20 cellular contexts compared by ENCODE assay signal in the genomic region with DNA sequence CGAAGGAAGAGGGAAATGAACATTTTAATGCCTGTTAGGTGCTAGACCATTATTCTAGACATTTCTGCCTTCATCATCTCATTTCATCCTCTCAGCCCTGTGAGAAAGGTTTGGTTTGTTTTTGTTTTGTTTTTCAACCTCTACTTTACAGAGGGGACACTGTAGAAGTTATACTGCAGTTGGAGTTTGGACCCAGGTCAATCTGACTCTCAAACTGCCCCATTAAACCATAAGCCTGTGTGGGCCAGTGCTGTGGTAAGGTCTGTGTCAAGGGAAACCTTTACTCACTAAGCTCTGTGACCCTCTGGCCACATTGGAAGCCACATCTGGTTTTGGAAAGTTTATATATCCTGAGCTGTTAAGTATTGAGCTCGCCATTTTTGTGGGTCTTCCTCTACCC.
"Had no signal": no experiment of that assay in that cellular context is flagged by ENCODE, and none has a peak within 500 bp of the region (broad histone marks: within the 10 kb centered on the region; RNA-seq: fewer than 3 reads in every experiment).

No MANE protein-coding gene starts in this region.

- DNase-seq: cerebellar nuclear complex; colonic mucosa; effector CD4-positive, alpha-beta T cell; endodermal cell; heart left ventricle; hippocampal formation; mammary epithelial cell; nucleus accumbens; pancreas; right cardiac atrium; stimulated activated CD4-positive, alpha-beta T cell treated with anti-CD3 and anti-CD28 coated beads, Interleukin-4, amount 100 ng/mL, for 1 hour; stimulated activated CD8-positive, alpha-beta memory T cell treated with anti-CD3 and anti-CD28 coated beads, Interleukin-4, amount 100 ng/mL, for 48 hours; testis; trophoblast cell had no signal

- ATAC-seq: heart left ventricle; natural killer cell treated with Interleukin-12 subunit alpha and Interleukin-12 subunit beta and Interleukin-15 and Interleukin-18, amount 100 ng/mL, for 72 hours; pancreas; right cardiac atrium; stimulated activated effector memory CD8-positive, alpha-beta T cell treated with anti-CD3 and anti-CD28 coated beads, Interleukin-12 subunit alpha, Interleukin-12 subunit beta, amount 100 ng/mL, for 72 hours had no signal

- H3K9me3 Mint-ChIP-seq: endodermal cell; natural killer cell treated with Interleukin-12 subunit alpha and Interleukin-12 subunit beta and Interleukin-15 and Interleukin-18, amount 100 ng/mL, for 72 hours; neural progenitor cell; stimulated activated effector memory CD8-positive, alpha-beta T cell treated with anti-CD3 and anti-CD28 coated beads, Interleukin-12 subunit alpha, Interleukin-12 subunit beta, amount 100 ng/mL, for 72 hours; stimulated activated naive CD8-positive, alpha-beta T cell treated with anti-CD3 and anti-CD28 coated beads, Interleukin-15, Interleukin-2, amounts not matched to agents 100 ng/mL and 50 ng/mL, for 24 hours had no signal

- H3K4me1 ChIP-seq: colonic mucosa, testis had no signal

- H3K4me3 ChIP-seq: colonic mucosa, heart left ventricle, neural progenitor cell, pancreas, testis had no signal

- H3K27ac Mint-ChIP-seq: endodermal cell; natural killer cell treated with Interleukin-12 subunit alpha and Interleukin-12 subunit beta and Interleukin-15 and Interleukin-18, amount 100 ng/mL, for 72 hours; neural progenitor cell; progenitor cell of endocrine pancreas; stimulated activated effector memory CD8-positive, alpha-beta T cell treated with anti-CD3 and anti-CD28 coated beads, Interleukin-12 subunit alpha, Interleukin-12 subunit beta, amount 100 ng/mL, for 72 hours; stimulated activated naive CD8-positive, alpha-beta T cell treated with anti-CD3 and anti-CD28 coated beads, Interleukin-15, Interleukin-2, amounts not matched to agents 100 ng/mL and 50 ng/mL, for 24 hours had no signal

- H3K36me3 Mint-ChIP-seq: natural killer cell treated with Interleukin-12 subunit alpha and Interleukin-12 subunit beta and Interleukin-15 and Interleukin-18, amount 100 ng/mL, for 72 hours; stimulated activated effector memory CD8-positive, alpha-beta T cell treated with anti-CD3 and anti-CD28 coated beads, Interleukin-12 subunit alpha, Interleukin-12 subunit beta, amount 100 ng/mL, for 72 hours had no signal

- H3K36me3 ChIP-seq: colonic mucosa, neural progenitor cell, pancreas had no signal

- H3K4me3 Mint-ChIP-seq: endodermal cell; natural killer cell treated with Interleukin-12 subunit alpha and Interleukin-12 subunit beta and Interleukin-15 and Interleukin-18, amount 100 ng/mL, for 72 hours; neural progenitor cell; stimulated activated effector memory CD8-positive, alpha-beta T cell treated with anti-CD3 and anti-CD28 coated beads, Interleukin-12 subunit alpha, Interleukin-12 subunit beta, amount 100 ng/mL, for 72 hours; stimulated activated naive CD8-positive, alpha-beta T cell treated with anti-CD3 and anti-CD28 coated beads, Interleukin-15, Interleukin-2, amounts not matched to agents 100 ng/mL and 50 ng/mL, for 24 hours had no signal

- FAIRE-seq: frontal cortex, pancreas had no signal

- H3K4me1 Mint-ChIP-seq: stimulated activated effector memory CD8-positive, alpha-beta T cell treated with anti-CD3 and anti-CD28 coated beads, Interleukin-12 subunit alpha, Interleukin-12 subunit beta, amount 100 ng/mL, for 72 hours had no signal

- H3K9me3 ChIP-seq: colonic mucosa, heart left ventricle, pancreas, testis had no signal
